In genomic region chr3:3177861-3178497, GRCh38 we compare ENCODE assay signal across 9 cellular contexts. TPM values are rescaled to one million over a fixed set of nuclear protein-coding genes. Genes with fewer than 3 reads are reported as not detected.
DNase-seq lines count a peak whose midpoint lies in the region; ATAC-seq and TF ChIP-seq lines count a peak whose summit lies in the region.
"Had no signal": no experiment of that assay in that cellular context is flagged by ENCODE, and none has a peak within 500 bp of the region (broad histone marks: within the 10 kb centered on the region; RNA-seq: fewer than 3 reads in every experiment).

No MANE protein-coding gene starts in this region.

- H3K4me3 ChIP-seq in NT2/D1 (ENCODE audit: insufficient read length, low read depth), result no peak overlapping the region
- peak overlapping the region; percentile 85 to 89 for H3K4me3 ChIP-seq in neutrophil (ENCODE audit: low read depth in 1 of 2, low read length in 1 of 2)

- TF ChIP-seq CTCF in neutrophil (IDR thresholded peaks at IDR 0.05) (no peak), GM10248 (IDR thresholded peaks at IDR 0.05; ENCODE audit: control extremely low read depth, extremely low read depth, low read depth, missing control alignments) (no peak)

- H3K27ac ChIP-seq in neutrophil, result no peak overlapping the region

- DNase-seq in COLO829 (ENCODE audit: low spot score), result peak; percentile 49
- no peak for DNase-seq in NT2/D1 (ENCODE audit: low read depth, low spot score)
- DNase-seq in dermis microvascular lymphatic vessel endothelial cell (ENCODE audit: low read depth in 2 of 2), result peak; percentile 38 to 72
- no peak for DNase-seq in NCI-H187 (lab: John Stamatoyannopoulos, UW)
- no peak for DNase-seq in GM10248 (ENCODE audit: extremely low spot score)
- DNase-seq: NCI-H526 had no signal

- H3K36me3 ChIP-seq in NT2/D1 (ENCODE audit: insufficient read depth, insufficient read length, low read length) (peaks cover 34% of the 10 kb centered on the region), neutrophil (peaks cover 29% of the 10 kb centered on the region)

- no peak for ATAC-seq in HG02970 (IDR thresholded peaks at IDR 0.05; ENCODE audit: low FRiP score, unreplicated experiment)
- no peak for ATAC-seq in HG02588 (IDR thresholded peaks at IDR 0.05; ENCODE audit: unreplicated experiment)

- CTCF ChIA-PET in GM10248 (lab: Yijun Ruan, JAX), result interaction anchor here (0.6 to 1.0 kb wide), 3 partner anchors 10 to 31 kb away, joined by 3 to 5 read pairs (median 4); no protein-coding TSS in a partner anchor

- POLR2A ChIA-PET in GM10248 (lab: Yijun Ruan, JAX), result no interaction called here

- no peaks in the 10 kb centered on the region for H3K9me3 ChIP-seq in NT2/D1 (ENCODE audit: insufficient read depth, low read length)
- no peaks in the 10 kb centered on the region for H3K9me3 ChIP-seq in neutrophil

- peak overlapping the region; percentile 16 for H3K9ac ChIP-seq in NT2/D1 (ENCODE audit: insufficient read length, low read depth)

- H3K4me1 ChIP-seq in NT2/D1 (ENCODE audit: insufficient read depth, insufficient read length), result no peaks in the 10 kb centered on the region
- H3K4me1 ChIP-seq in neutrophil (ENCODE audit: control insufficient read depth in 1 of 2, insufficient read depth in 1 of 2, low read depth in 1 of 2, low read length in 1 of 2), result peaks cover 29 to 33% of the 10 kb centered on the region in 2 experiments

- H3K27me3 ChIP-seq in NT2/D1 (ENCODE audit: insufficient read depth, insufficient read length), result peaks cover 7% of the 10 kb centered on the region
- no peaks in the 10 kb centered on the region for H3K27me3 ChIP-seq in neutrophil

RNA-seq across cellular contexts. Expression of gene CRBN, which starts 1.5 kb away (rescaled TPM):
- total RNA-seq in dermis microvascular lymphatic vessel endothelial cell, result 55.2 and 74.2 TPM in 2 replicates

RNA-seq across cellular contexts. Expression of gene TRNT1, which starts 51.2 kb away (rescaled TPM):
- 18.0 TPM in 2 replicates for total RNA-seq in dermis microvascular lymphatic vessel endothelial cell

Comparison
In these comparisons a context has a peak if more than half of its experiments do, and no peak if none do; other contexts are left out.
1. DNase-seq: peak in COLO829 (single experiment) and dermis microvascular lymphatic vessel endothelial cell (2 of 2); none in NT2/D1 (single experiment), NCI-H187 (0 of 2) and GM10248 (single experiment).